ENCODE assay signal across 2 cellular contexts in genomic region chr7:23184291-23184690, GRCh38.
TF ChIP-seq lines count a peak whose summit lies in the region.

No MANE protein-coding gene starts in this region.

TF ChIP-seq in A549, 52 proteins besides CTCF, POLR2A, EP300 and RAD21:
- TF ChIP-seq MAX (IDR thresholded peaks at IDR 0.05) (no peak), MAFK (IDR thresholded peaks at IDR 0.05; ENCODE audit: partially characterized antibody) (peak; percentile 16), HOXA7 (CRISPR knock-in tag; IDR thresholded peaks at IDR 0.05) (no peak), ESRRA (IDR thresholded peaks at IDR 0.05; ENCODE audit: borderline replicate concordance, low read length) (no peak), ELK1 (IDR thresholded peaks at IDR 0.05; ENCODE audit: low read depth, low read length) (no peak), FOXS1 (CRISPR knock-in tag; IDR thresholded peaks at IDR 0.05) (no peak)

TF ChIP-seq in endothelial cell of umbilical vein, 7 proteins besides CTCF, POLR2A, EP300 and RAD21:
- TF ChIP-seq MAX (IDR thresholded peaks at IDR 0.05; ENCODE audit: insufficient read depth, insufficient read length), result no peak
- TF ChIP-seq GATA2 (IDR thresholded peaks at IDR 0.05; ENCODE audit: insufficient read depth, insufficient read length, low read depth, low read length), result no peak
- no peak for TF ChIP-seq MYC (IDR thresholded peaks at IDR 0.05; ENCODE audit: low read depth, low read length)
- no peak for TF ChIP-seq FOS (IDR thresholded peaks at IDR 0.05; ENCODE audit: borderline replicate concordance, insufficient read depth, low read length)
- no peak for TF ChIP-seq JUN (IDR thresholded peaks at IDR 0.05; ENCODE audit: borderline replicate concordance, insufficient read depth, insufficient read length, low read depth)
- no peak for TF ChIP-seq POLR2AphosphoS5 (IDR thresholded peaks at IDR 0.05; ENCODE audit: insufficient read depth, low read depth, low read length)
- no peak for TF ChIP-seq EZH2 (IDR thresholded peaks at IDR 0.05; ENCODE audit: borderline replicate concordance, low read depth, low read length, severe bottlenecking)
